In genomic region chr1:159175571-159175970, GRCh38 we compare ENCODE assay signal across 25 cellular contexts. TPM values are rescaled to one million over a fixed set of nuclear protein-coding genes. Genes with fewer than 3 reads are reported as not detected.
"Had no signal": no experiment of that assay in that cellular context is flagged by ENCODE, and none has a peak within 500 bp of the region (broad histone marks: within the 10 kb centered on the region; RNA-seq: fewer than 3 reads in every experiment).

No MANE protein-coding gene starts in this region.

- ATAC-seq: HepG2, Panc1, PC-3, Right ventricle myocardium inferior had no signal

- H3K9me3 ChIP-seq: SJCRH30 had no signal

- FAIRE-seq: HepG2 had no signal

- H3K4me1 ChIP-seq: SJCRH30 had no signal

- H3K4me3 ChIP-seq: SJCRH30, SK-N-MC had no signal

- H3K27ac ChIP-seq: SJCRH30, SK-N-MC had no signal

- DNase-seq: IMR-90, Karpas-422, KG1, MM.1S, NCI-H1092 treated with DMSO at 0.1 percent for 48 hours, NCI-H1436, NCI-H187, NCI-H2029, NCI-H2081 treated with DMSO at 0.1 percent for 48 hours, NCI-H2171, NCI-H226, NCI-H446, NCI-H510A, NCI-H524 treated with DMSO at 0.1 percent for 48 hours, NCI-H69, NCI-H774, PC-3, SHP77 treated with DMSO at 0.1 percent for 48 hours, SJCRH30 had no signal

RNA-seq across cellular contexts. Expression of gene CADM3, which starts 4.2 kb away (rescaled TPM):
- total RNA-seq: HepG2, IMR-90, OCI-LY7, PC-3, SJCRH30 had no signal
- polyA plus RNA-seq: HepG2, IMR-90 had no signal

RNA-seq across cellular contexts. Expression of gene ACKR1, which starts 29.1 kb away (rescaled TPM):
- total RNA-seq: HepG2, HT1080, IMR-90, OCI-LY7, PC-3, SJCRH30 had no signal
- polyA plus RNA-seq: HepG2, IMR-90 had no signal
